8 cellular contexts compared by ENCODE assay signal in genomic region chr19:13985771-13986347, GRCh38.
A peak's percentile ranks its signal among the peaks of the same experiment; 100 is the strongest.
DNase-seq lines count a peak whose midpoint lies in the region; ATAC-seq and TF ChIP-seq lines count a peak whose summit lies in the region.

No MANE protein-coding gene starts in this region.

- peak overlapping the region; percentile 35 for H3K9ac ChIP-seq in ES-I3 (ENCODE audit: low read depth, low read length)
- H3K9ac ChIP-seq in parathyroid adenoma: peak overlapping the region; percentile 28

- H3K36me3 ChIP-seq in ES-I3 (ENCODE audit: insufficient read depth, low read length) (no peaks in the 10 kb centered on the region; the same call in 1 of the 2 replicates), parathyroid adenoma (ENCODE audit: control insufficient read depth, insufficient read depth, low read length) (no peaks in the 10 kb centered on the region), HAP-1 (replicated peaks) (peaks cover 8% of the 10 kb centered on the region)

- H3K9me3 ChIP-seq in ES-I3 (ENCODE audit: control insufficient read depth, insufficient read depth, low read length) (no peaks in the 10 kb centered on the region), parathyroid adenoma (ENCODE audit: control insufficient read depth, low read length) (no peaks in the 10 kb centered on the region), HAP-1 (no peaks in the 10 kb centered on the region)

- H3K4me2 ChIP-seq in parathyroid adenoma (ENCODE audit: low read length): peak overlapping the region; percentile 79

- peak; percentile 21 for ATAC-seq in GM21528 (IDR thresholded peaks at IDR 0.05; ENCODE audit: low FRiP score, unreplicated experiment)

- H3K27ac ChIP-seq in coronary artery (peak overlapping the region; percentile 37 to 81), parathyroid adenoma (peak overlapping the region; percentile 100)

- peaks cover 2% of the 10 kb centered on the region for H3K79me2 ChIP-seq in parathyroid adenoma

- H3K4me1 ChIP-seq in ES-I3 (ENCODE audit: insufficient read depth, low read length) (peaks cover 42% of the 10 kb centered on the region), parathyroid adenoma (peaks cover 80% of the 10 kb centered on the region), HAP-1 (no peaks in the 10 kb centered on the region)

- in situ Hi-C loops in HAP-1 (cut with MboI; ENCODE audit: low sequenced_read_pairs): no loop called here

- TF ChIP-seq CTCF in coronary artery (IDR thresholded peaks at IDR 0.05) (no peak), parathyroid adenoma (IDR thresholded peaks at IDR 0.05) (no peak)

- H3K4me3 ChIP-seq in coronary artery: peak overlapping the region; percentile 37
- H3K4me3 ChIP-seq in parathyroid adenoma (ENCODE audit: low read depth, low read length): peak overlapping the region; percentile 50
- no peak overlapping the region for H3K4me3 ChIP-seq in HAP-1

- no peaks in the 10 kb centered on the region for H3K27me3 ChIP-seq in parathyroid adenoma (ENCODE audit: control insufficient read depth, insufficient read depth, low read length)
- no peaks in the 10 kb centered on the region for H3K27me3 ChIP-seq in HAP-1 (ENCODE audit: low read depth)

- peak; percentile 74 for DNase-seq in NCI-H2029 (lab: John Stamatoyannopoulos, UW)
- no peak for DNase-seq in coronary artery (ENCODE audit: low spot score)
- no peak for DNase-seq in HAP-1 (ENCODE audit: low spot score in 2 of 2)
- DNase-seq in GM19238 (ENCODE audit: insufficient read length, low spot score): no peak
- no peak for DNase-seq in NCI-H226

- H2AFZ ChIP-seq in parathyroid adenoma: peak overlapping the region; percentile 65
